Comparison of ENCODE assay signal across 8 cellular contexts in genomic region chr6:151240036-151240685, GRCh38. TPM values are rescaled to one million over a fixed set of nuclear protein-coding genes. Genes with fewer than 3 reads are reported as not detected.
DNase-seq lines count a peak whose midpoint lies in the region; ATAC-seq and TF ChIP-seq lines count a peak whose summit lies in the region.

No MANE protein-coding gene starts in this region.

- ATAC-seq in sciatic nerve (peak; percentile 94), HG02571 (IDR thresholded peaks at IDR 0.05; ENCODE audit: unreplicated experiment) (no peak)

- H3K36me3 ChIP-seq in H7 (replicated peaks; ENCODE audit: control insufficient read depth, insufficient read depth, low read length) (no peaks in the 10 kb centered on the region), Peyer's patch (no peaks in the 10 kb centered on the region), brain microvascular endothelial cell (replicated peaks) (peaks cover 9% of the 10 kb centered on the region), iPS-15b (ENCODE audit: control insufficient read depth, insufficient read depth, low read length) (no peaks in the 10 kb centered on the region)

- H3K27ac ChIP-seq in Peyer's patch (peak overlapping the region; percentile 71 to 93 (median 78)), brain microvascular endothelial cell (peak overlapping the region; percentile 78)

- peak; percentile 67 for DNase-seq in ACHN
- peak; percentile 97 for DNase-seq in H7
- DNase-seq in Peyer's patch = peak; percentile 18 to 70 (median 56)
- DNase-seq in brain microvascular endothelial cell = peak; percentile 90
- DNase-seq in sciatic nerve (ENCODE audit: low spot score) = peak; percentile 90
- no peak for DNase-seq in OCI-M2 (lab: John Stamatoyannopoulos, UW; ENCODE audit: unreplicated experiment)

- peak overlapping the region; percentile 61 for H3K9ac ChIP-seq in iPS-15b (ENCODE audit: low read depth, low read length)

- in situ Hi-C loops in ACHN (cut with HindIII; ENCODE audit: low pct_ligation_motif_present, low pct_unique_long_range_greater_than_20kb, low sequenced_read_pairs) (no loop called here), brain microvascular endothelial cell (cut with HindIII; ENCODE audit: low pct_ligation_motif_present, low sequenced_read_pairs) (no loop called here)

- H3K4me3 ChIP-seq in H7 (ENCODE audit: insufficient read depth, low read depth, low read length) (peak overlapping the region; percentile 88), Peyer's patch (peak overlapping the region; percentile 41 to 67 (median 54)), brain microvascular endothelial cell (ENCODE audit: low read depth, low read length) (peak overlapping the region; percentile 93), iPS-15b (ENCODE audit: low read depth, low read length) (peak overlapping the region; percentile 79)

- H3K4me1 ChIP-seq in Peyer's patch (peaks cover 0 to 8% (median 3%) of the 10 kb centered on the region in 4 donors), iPS-15b (ENCODE audit: control insufficient read depth, insufficient read depth, low read length) (peaks cover 13% of the 10 kb centered on the region)

- H3K9me3 ChIP-seq in Peyer's patch (no peaks in the 10 kb centered on the region), iPS-15b (ENCODE audit: control insufficient read depth, insufficient read depth, low read length) (no peaks in the 10 kb centered on the region)

- peak in 1 of 2 donors; percentile 15 for TF ChIP-seq POLR2A in Peyer's patch (IDR thresholded peaks at IDR 0.05)

- TF ChIP-seq CTCF in Peyer's patch (IDR thresholded peaks at IDR 0.05) = no peak
- TF ChIP-seq CTCF in brain microvascular endothelial cell (IDR thresholded peaks at IDR 0.05; ENCODE audit: low read depth, low read length, missing control alignments) = peak; percentile 9

- H3K27me3 ChIP-seq in H7 (ENCODE audit: control insufficient read depth, insufficient read depth, low read length) = no peaks in the 10 kb centered on the region; the same call in 1 of the 2 replicates
- H3K27me3 ChIP-seq in Peyer's patch = no peaks in the 10 kb centered on the region
- H3K27me3 ChIP-seq in brain microvascular endothelial cell (replicated peaks) = no peaks in the 10 kb centered on the region
- peaks cover 8% of the 10 kb centered on the region for H3K27me3 ChIP-seq in iPS-15b (ENCODE audit: control insufficient read depth, insufficient read depth, low read length)

- intact Hi-C loops in sciatic nerve (cut with DNase I) = no loop called here

RNA-seq across cellular contexts. Expression of gene AKAP12, which starts 0.4 kb away (rescaled TPM):
- 33.7 and 50.7 TPM in 2 replicates for total RNA-seq in H7 (2014; rRNA removed; shearing (Covaris generic))
- 10 to 100 TPM in 3 of 4 donors, 1 to 10 TPM in 1; 6.5 to 54.5 (median 23.8) TPM for total RNA-seq in Peyer's patch
- total RNA-seq in sciatic nerve = 142 TPM
